ENCODE assay signal across 19 cellular contexts in genomic region chr5:31095796-31096195, GRCh38.
DNase-seq lines count a peak whose midpoint lies in the region; ATAC-seq, FAIRE-seq and TF ChIP-seq lines count a peak whose summit lies in the region.
"Had no signal": no experiment of that assay in that cellular context is flagged by ENCODE, and none has a peak within 500 bp of the region (broad histone marks: within the 10 kb centered on the region; RNA-seq: fewer than 3 reads in every experiment).

No MANE protein-coding gene starts in this region.

- H2AK9ac ChIP-seq in IMR-90 (replicated peaks; ENCODE audit: low read depth, low read length, poor library complexity) = no peak overlapping the region

- no peak overlapping the region for H3K23ac ChIP-seq in IMR-90 (ENCODE audit: low read depth, low read length)
- H3K23ac ChIP-seq in mesenchymal stem cell (ENCODE audit: low read length in 2 of 2) = no peak overlapping the region

- H3K4me1 Mint-ChIP-seq in astrocyte (ENCODE audit: low read depth, unreplicated experiment) (peaks cover 9% of the 10 kb centered on the region), Calu3 (ENCODE audit: low read depth, unreplicated experiment) (no peaks in the 10 kb centered on the region)
- H3K4me1 Mint-ChIP-seq: CD4-positive, CD25-positive, alpha-beta regulatory T cell had no signal

- H3K27ac Mint-ChIP-seq in astrocyte (ENCODE audit: unreplicated experiment) (no peak overlapping the region), Calu3 (ENCODE audit: unreplicated experiment) (no peak overlapping the region)
- H3K27ac Mint-ChIP-seq: CD4-positive, CD25-positive, alpha-beta regulatory T cell had no signal

- in situ Hi-C loops in IMR-90 (cut with MboI; ENCODE audit: low sequenced_read_pairs) = no loop called here

- intact Hi-C loops in IMR-90 (cut with micrococcal nuclease) (no loop called here), esophagus muscularis mucosa (cut with DNase I) (no loop called here), Calu3 (cut with micrococcal nuclease; ENCODE audit: unreplicated experiment) (no loop called here)

- H2BK120ac ChIP-seq in IMR-90 (ENCODE audit: low read depth, low read length) = peak overlapping the region; percentile 7
- H2BK120ac ChIP-seq in mesenchymal stem cell (ENCODE audit: low read depth, low read length) = no peak overlapping the region

- H4K5ac ChIP-seq in IMR-90 (ENCODE audit: low read depth, low read length) = no peak overlapping the region

- no peaks in the 10 kb centered on the region for H3K27me3 ChIP-seq in IMR-90 (ENCODE audit: control insufficient read depth, insufficient read depth, low read length)
- no peaks in the 10 kb centered on the region for H3K27me3 ChIP-seq in astrocyte (ENCODE audit: insufficient read depth, low read length)
- no peaks in the 10 kb centered on the region for H3K27me3 ChIP-seq in mesenchymal stem cell (ENCODE audit: control insufficient read depth in 1 of 2, insufficient read depth in 1 of 2, low read length in 2 of 2)
- H3K27me3 ChIP-seq in smooth muscle cell (ENCODE audit: low read depth) = no peaks in the 10 kb centered on the region
- no peaks in the 10 kb centered on the region for H3K27me3 ChIP-seq in esophagus muscularis mucosa
- H3K27me3 ChIP-seq: BLaER1 treated with 17β-estradiol and CSF1 and Interleukin-3, amounts not matched to agents 10 nM and 100 nM had no signal

- H3K9me1 ChIP-seq in IMR-90 (ENCODE audit: insufficient read depth, low read length) = no peaks in the 10 kb centered on the region; the same call in 1 of the 2 replicates

- CTCF ChIA-PET in IMR-90 (lab: Yijun Ruan, JAX) (no interaction called here), Calu3 (lab: Charles Lee) (interaction anchor here (0.7 kb wide), 1 partner anchor 78 kb away, joined by 3 read pairs; no protein-coding TSS in a partner anchor)

- H3K9me3 Mint-ChIP-seq in astrocyte (ENCODE audit: unreplicated experiment) (peaks cover 6% of the 10 kb centered on the region), Calu3 (ENCODE audit: low read depth, unreplicated experiment) (peaks cover 3% of the 10 kb centered on the region)

- TF ChIP-seq CTCF in IMR-90 (conservative IDR thresholded peaks at IDR 0.05; ENCODE audit: low read depth, low read length) = no peak
- no peak for TF ChIP-seq CTCF in astrocyte (IDR thresholded peaks at IDR 0.05; ENCODE audit: insufficient read depth, low read depth, low read length)
- no peak for TF ChIP-seq CTCF in smooth muscle cell (IDR thresholded peaks at IDR 0.05; ENCODE audit: borderline replicate concordance, insufficient read depth, poor library complexity, severe bottlenecking)
- no peak for TF ChIP-seq CTCF in esophagus muscularis mucosa (IDR thresholded peaks at IDR 0.05)
- no peak for TF ChIP-seq CTCF in Calu3 (IDR thresholded peaks at IDR 0.05; ENCODE audit: unreplicated experiment)

- peaks cover 6% of the 10 kb centered on the region for H3K9me3 ChIP-seq in IMR-90 (ENCODE audit: control insufficient read depth, insufficient read depth, low read length)
- no peaks in the 10 kb centered on the region for H3K9me3 ChIP-seq in astrocyte (ENCODE audit: insufficient read depth, low read depth, low read length)
- H3K9me3 ChIP-seq in mesenchymal stem cell (ENCODE audit: control insufficient read depth, low read length) = peaks cover 8% of the 10 kb centered on the region
- no peaks in the 10 kb centered on the region for H3K9me3 ChIP-seq in smooth muscle cell (replicated peaks; ENCODE audit: low read depth)
- H3K9me3 ChIP-seq in esophagus muscularis mucosa = no peaks in the 10 kb centered on the region

- TF ChIP-seq EP300 in esophagus muscularis mucosa (IDR thresholded peaks at IDR 0.05) = no peak

- H3K36me3 ChIP-seq in IMR-90 (ENCODE audit: control insufficient read depth, insufficient read depth, low read length) = no peaks in the 10 kb centered on the region
- no peaks in the 10 kb centered on the region for H3K36me3 ChIP-seq in astrocyte (ENCODE audit: insufficient read depth, low read length)
- H3K36me3 ChIP-seq in mesenchymal stem cell (ENCODE audit: control insufficient read depth in 1 of 2, insufficient read depth in 2 of 2, low read depth in 1 of 2, low read length in 2 of 2) = no peaks in the 10 kb centered on the region
- no peaks in the 10 kb centered on the region for H3K36me3 ChIP-seq in smooth muscle cell (ENCODE audit: low read depth)
- no peaks in the 10 kb centered on the region for H3K36me3 ChIP-seq in esophagus muscularis mucosa
- H3K36me3 ChIP-seq: BLaER1 treated with 17β-estradiol and CSF1 and Interleukin-3, amounts not matched to agents 10 nM and 100 nM had no signal

- H2BK12ac ChIP-seq in mesenchymal stem cell (ENCODE audit: low read length in 2 of 2) = no peak overlapping the region

- H3K4me1 ChIP-seq in IMR-90 (ENCODE audit: control insufficient read depth, insufficient read depth, low read length) (peaks cover 3% of the 10 kb centered on the region), astrocyte (ENCODE audit: insufficient read depth, low read length) (peaks cover 13% of the 10 kb centered on the region), mesenchymal stem cell (ENCODE audit: control insufficient read depth, insufficient read depth, low read depth, low read length) (peaks cover 2% of the 10 kb centered on the region), smooth muscle cell (ENCODE audit: low read depth) (no peaks in the 10 kb centered on the region), esophagus muscularis mucosa (peaks cover 0 to 6% (median 4%) of the 10 kb centered on the region in 4 donors)
- H3K4me1 ChIP-seq: BLaER1 treated with 17β-estradiol and CSF1 and Interleukin-3, amounts not matched to agents 10 nM and 100 nM had no signal

- POLR2A ChIA-PET in IMR-90 (lab: Charles Lee; ENCODE audit: unreplicated experiment) = no interaction called here

- H3K9ac ChIP-seq in IMR-90 (ENCODE audit: low read depth, low read length) = no peak overlapping the region
- H3K9ac ChIP-seq in astrocyte (ENCODE audit: low read length) = no peak overlapping the region
- no peak overlapping the region for H3K9ac ChIP-seq in mesenchymal stem cell (ENCODE audit: low read length)
- peak overlapping the region; percentile 7 for H3K9ac ChIP-seq in smooth muscle cell (ENCODE audit: low read depth)
- H3K9ac ChIP-seq: BLaER1 treated with 17β-estradiol and CSF1 and Interleukin-3, amounts not matched to agents 10 nM and 100 nM; GM23248 had no signal

- H3K14ac ChIP-seq in IMR-90 (replicated peaks; ENCODE audit: low read depth, low read length) (0 out of 2 replicates have a peak overlapping the region, but pooled peaks have one; percentile 11), mesenchymal stem cell (ENCODE audit: low read length in 2 of 2) (no peak overlapping the region)

- TF ChIP-seq POLR2A in IMR-90 (IDR thresholded peaks at IDR 0.05; ENCODE audit: low read depth, low read length) (no peak), esophagus muscularis mucosa (IDR thresholded peaks at IDR 0.05; ENCODE audit: low read depth) (no peak), H54 (IDR thresholded peaks at IDR 0.05; ENCODE audit: low read depth, low read length) (no peak)

- H3K18ac ChIP-seq in IMR-90 (ENCODE audit: low read depth, low read length) = peak overlapping the region; percentile 62; the same call in 1 of the 2 replicates
- no peak overlapping the region for H3K18ac ChIP-seq in mesenchymal stem cell (ENCODE audit: low read depth in 1 of 2, low read length in 2 of 2)

- no peak overlapping the region for H3K4me3 ChIP-seq in IMR-90 (ENCODE audit: insufficient read depth, low read depth, low read length)
- no peak overlapping the region for H3K4me3 ChIP-seq in astrocyte (ENCODE audit: insufficient read depth, low read depth, low read length)
- no peak overlapping the region for H3K4me3 ChIP-seq in mesenchymal stem cell (ENCODE audit: insufficient read depth in 1 of 2, low read depth in 1 of 2, low read length in 2 of 2)
- no peak overlapping the region for H3K4me3 ChIP-seq in smooth muscle cell
- no peak overlapping the region for H3K4me3 ChIP-seq in esophagus muscularis mucosa
- H3K4me3 ChIP-seq: BLaER1 treated with 17β-estradiol and CSF1 and Interleukin-3, amounts not matched to agents 10 nM and 100 nM; GM23248 had no signal

- H3K36me3 Mint-ChIP-seq in astrocyte (ENCODE audit: low read depth, unreplicated experiment) (no peaks in the 10 kb centered on the region), Calu3 (ENCODE audit: insufficient read depth, unreplicated experiment) (no peaks in the 10 kb centered on the region)
- H3K36me3 Mint-ChIP-seq: CD4-positive, CD25-positive, alpha-beta regulatory T cell had no signal

- H3K56ac ChIP-seq in IMR-90 (ENCODE audit: extremely low read depth, insufficient read depth, low read length) = no peak overlapping the region

- no peaks in the 10 kb centered on the region for H3F3A ChIP-seq in smooth muscle cell (ENCODE audit: low read depth)

- H3K27ac ChIP-seq in IMR-90 (ENCODE audit: insufficient read depth, low read length) = peak overlapping the region; percentile 35; the same call in 1 of the 2 replicates
- H3K27ac ChIP-seq in astrocyte (ENCODE audit: low read depth, low read length) = no peak overlapping the region
- no peak overlapping the region for H3K27ac ChIP-seq in mesenchymal stem cell (ENCODE audit: low read length, poor library complexity, severe bottlenecking)
- H3K27ac ChIP-seq in smooth muscle cell (ENCODE audit: low read depth) = peak overlapping the region; percentile 83
- H3K27ac ChIP-seq in esophagus muscularis mucosa (replicated peaks in 1 of 4) = no peak overlapping the region
- H3K27ac ChIP-seq: BLaER1 treated with 17β-estradiol and CSF1 and Interleukin-3, amounts not matched to agents 10 nM and 100 nM; GM23248; HL-60 had no signal

- DNase-seq in IMR-90 (peak; percentile 8), astrocyte (ENCODE audit: low read depth) (peak; percentile 23), mesenchymal stem cell (peak; percentile 32), smooth muscle cell (lab: John Stamatoyannopoulos, UW; ENCODE audit: unreplicated experiment) (no peak), esophagus muscularis mucosa (ENCODE audit: extremely low spot score) (no peak), Calu3 (no peak), H54 (ENCODE audit: insufficient read length, low spot score) (no peak), DMS 273 treated with DMSO at 0.1 percent for 48 hours (lab: John Stamatoyannopoulos, UW) (no peak)
- DNase-seq: AML-193; CD4-positive, CD25-positive, alpha-beta regulatory T cell; DMS153; DMS79 treated with DMSO at 0.1 percent for 48 hours; GDM1; H7; KBM-7 had no signal

- H4K91ac ChIP-seq in IMR-90 (ENCODE audit: insufficient read depth, low read depth, low read length) = no peak overlapping the region; the same call in 1 of the 2 replicates
- H4K91ac ChIP-seq in mesenchymal stem cell (ENCODE audit: low read length) = no peak overlapping the region

- H4K20me1 ChIP-seq in IMR-90 (ENCODE audit: insufficient read depth, low read length) = no peaks in the 10 kb centered on the region
- H4K20me1 ChIP-seq in astrocyte (ENCODE audit: insufficient read depth, low read length) = no peaks in the 10 kb centered on the region
- H4K20me1 ChIP-seq in smooth muscle cell (ENCODE audit: low read depth) = no peaks in the 10 kb centered on the region
- H4K20me1 ChIP-seq: BLaER1 treated with 17β-estradiol and CSF1 and Interleukin-3, amounts not matched to agents 10 nM and 100 nM had no signal

- H4K8ac ChIP-seq in IMR-90 (ENCODE audit: low read depth in 2 of 2, low read length in 2 of 2) = no peak overlapping the region; a peak in 2 of 4 replicates
- H4K8ac ChIP-seq in mesenchymal stem cell (ENCODE audit: low read length) = no peak overlapping the region

- H2AK5ac ChIP-seq in IMR-90 (ENCODE audit: low read depth, low read length) (no peak overlapping the region), mesenchymal stem cell (ENCODE audit: low read length, severe bottlenecking) (no peak overlapping the region)

- H3K27me3 Mint-ChIP-seq in astrocyte (ENCODE audit: low read depth, unreplicated experiment) (no peaks in the 10 kb centered on the region), Calu3 (ENCODE audit: unreplicated experiment) (no peaks in the 10 kb centered on the region)
- H3K27me3 Mint-ChIP-seq: CD4-positive, CD25-positive, alpha-beta regulatory T cell had no signal

- peak overlapping the region; percentile 5; the same call in 1 of the 2 replicates for H2BK20ac ChIP-seq in IMR-90 (ENCODE audit: low read depth, low read length)

- no peak for TF ChIP-seq RAD21 in IMR-90 (IDR thresholded peaks at IDR 0.05; ENCODE audit: low read length)

- dilution Hi-C loops in IMR-90 (cut with HindIII; ENCODE audit: low sequenced_read_pairs, unreplicated experiment) = no loop called here

- H3K79me1 ChIP-seq in IMR-90 (ENCODE audit: low read depth in 1 of 2, low read length in 2 of 2) (no peaks in the 10 kb centered on the region), mesenchymal stem cell (replicated peaks; ENCODE audit: low read length, poor library complexity, severe bottlenecking) (no peaks in the 10 kb centered on the region)

- no CpG with 5 or more reads among the region's 1 CpG for WGBS in IMR-90 (ENCODE audit: extremely low coverage in 2 of 2, insufficient read length in 1 of 2), 2 experiments
- no CpG with 5 or more reads among the region's 1 CpG for WGBS in mesenchymal stem cell
- WGBS in smooth muscle cell (ENCODE audit: low lambda C conversion rate) = 86% methylated on average over 1 of the region's 1 CpG
- 97% methylated on average over 1 of the region's 1 CpG for WGBS in esophagus muscularis mucosa

- H2BK5ac ChIP-seq in IMR-90 (ENCODE audit: low read depth, low read length, poor library complexity, severe bottlenecking) = peak overlapping the region; percentile 98
- no peak overlapping the region for H2BK5ac ChIP-seq in mesenchymal stem cell (ENCODE audit: low read depth, low read length, poor library complexity, severe bottlenecking)

- H3K4me2 ChIP-seq in IMR-90 (ENCODE audit: low read depth, low read length) (no peak overlapping the region), astrocyte (ENCODE audit: low read length) (no peak overlapping the region), mesenchymal stem cell (ENCODE audit: low read length, poor library complexity, severe bottlenecking) (no peak overlapping the region), smooth muscle cell (peak overlapping the region; percentile 74)
- H3K4me2 ChIP-seq: BLaER1 treated with 17β-estradiol and CSF1 and Interleukin-3, amounts not matched to agents 10 nM and 100 nM had no signal

- no peak for FAIRE-seq in astrocyte (lab: Jason Lieb, UNC)
- no peak for FAIRE-seq in H54 (lab: Jason Lieb, UNC)
- FAIRE-seq: GM12892 had no signal

- H3K79me2 ChIP-seq in astrocyte (ENCODE audit: insufficient read depth, low read length) = no peaks in the 10 kb centered on the region
- no peaks in the 10 kb centered on the region for H3K79me2 ChIP-seq in smooth muscle cell (ENCODE audit: low read depth)

- no peak for ATAC-seq in IMR-90 (ENCODE audit: low read depth)

- no TSS peak for BruUV-seq in IMR-90 (replicated peaks; lab: Mats Ljungman, UMichigan)
- no TSS peak for BruUV-seq in Calu3 (replicated peaks; lab: Mats Ljungman, UMichigan)

- H2AFZ ChIP-seq in IMR-90 (replicated peaks; ENCODE audit: low read length, poor library complexity) = no peak overlapping the region
- no peak overlapping the region for H2AFZ ChIP-seq in astrocyte (ENCODE audit: low read depth, low read length)
- H2AFZ ChIP-seq in mesenchymal stem cell (ENCODE audit: low read depth, low read length) = no peak overlapping the region
- no peak overlapping the region for H2AFZ ChIP-seq in smooth muscle cell (ENCODE audit: low read depth)

- H2BK15ac ChIP-seq in IMR-90 (ENCODE audit: low read depth, low read length) (no peak overlapping the region; the same call in 2 of the 3 replicates), mesenchymal stem cell (ENCODE audit: low read depth, poor library complexity, severe bottlenecking) (no peak overlapping the region)

- H3K4ac ChIP-seq in IMR-90 (ENCODE audit: low read depth, low read length) = 0 out of 2 replicates have a peak overlapping the region, but pooled peaks have one; percentile 10
- H3K4ac ChIP-seq in mesenchymal stem cell (ENCODE audit: low read depth in 1 of 2, low read length in 2 of 2) = no peak overlapping the region

- H3K4me3 Mint-ChIP-seq in astrocyte (ENCODE audit: unreplicated experiment) (no peak overlapping the region), Calu3 (ENCODE audit: low read depth, unreplicated experiment) (no peak overlapping the region)
- H3K4me3 Mint-ChIP-seq: CD4-positive, CD25-positive, alpha-beta regulatory T cell had no signal

Comparison
In these comparisons a context has a peak if more than half of its experiments do, and no peak if none do; other contexts are left out.
1. DNase-seq: peak in IMR-90 (single experiment), astrocyte (single experiment) and mesenchymal stem cell (single experiment); none in smooth muscle cell (single experiment), esophagus muscularis mucosa (single experiment), Calu3 (single experiment), H54 (single experiment) and DMS 273 treated with DMSO at 0.1 percent for 48 hours (single experiment).
2. H3K27ac ChIP-seq: peak in IMR-90 (single experiment) and smooth muscle cell (single experiment); none in astrocyte (single experiment), mesenchymal stem cell (single experiment) and esophagus muscularis mucosa (0 of 4).